Comparison of ENCODE assay signal across 9 cellular contexts in the genomic region with DNA sequence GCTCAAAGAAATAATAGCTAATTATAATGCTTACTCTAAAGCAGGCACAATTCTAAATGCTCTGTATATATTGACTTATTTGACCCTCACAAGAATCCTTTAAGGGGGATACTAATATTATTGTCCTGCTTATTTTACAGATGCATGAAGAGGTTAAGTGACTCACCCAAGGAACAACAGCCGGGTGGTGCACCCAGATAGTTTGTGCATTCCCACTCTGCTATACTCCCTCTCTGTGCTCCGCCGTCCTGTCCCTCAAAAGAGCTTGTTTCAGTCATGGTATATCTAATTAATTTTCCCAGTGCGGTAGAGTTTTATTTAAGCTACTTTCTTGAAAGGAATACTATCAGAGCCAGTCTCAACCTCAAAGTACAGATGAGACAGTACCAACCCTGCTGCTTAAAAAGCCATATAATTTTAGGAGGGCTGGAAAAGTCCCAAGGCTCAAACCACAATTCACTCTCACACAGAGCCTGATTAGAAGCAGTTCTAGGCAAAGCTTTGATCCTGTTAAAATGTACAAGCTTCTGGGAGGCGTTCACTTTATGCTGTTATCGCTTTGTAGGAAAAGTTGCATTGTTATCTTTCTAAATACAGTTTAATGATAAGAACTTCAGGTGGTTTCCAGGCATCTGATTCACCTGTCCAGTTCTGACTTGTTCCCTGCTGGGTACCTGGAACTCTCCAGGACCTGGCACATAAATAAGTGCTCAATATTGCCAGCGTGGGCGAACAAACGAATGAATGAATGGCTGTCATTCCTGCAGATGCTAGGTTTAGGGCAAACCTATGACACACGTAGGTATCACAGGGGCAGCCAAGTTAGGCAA.
DNase-seq lines count a peak whose midpoint lies in the region; ATAC-seq and TF ChIP-seq lines count a peak whose summit lies in the region.
"Had no signal": no experiment of that assay in that cellular context is flagged by ENCODE, and none has a peak within 500 bp of the region (broad histone marks: within the 10 kb centered on the region; RNA-seq: fewer than 3 reads in every experiment).

No MANE protein-coding gene starts in this region.

- no peaks in the 10 kb centered on the region for H3K9me3 Mint-ChIP-seq in type B pancreatic cell
- H3K9me3 Mint-ChIP-seq in endodermal cell = no peaks in the 10 kb centered on the region

- peak overlapping the region; percentile 58 to 76 (median 68) for H3K27ac ChIP-seq in heart right ventricle
- peak overlapping the region; percentile 82 to 86 for H3K27ac ChIP-seq in breast epithelium
- peak overlapping the region; percentile 84 to 97 for H3K27ac ChIP-seq in mucosa of rectum (ENCODE audit: low read depth in 2 of 2, low read length in 2 of 2)
- H3K27ac ChIP-seq in endodermal cell (ENCODE audit: low read depth, low read length) = no peak overlapping the region

- H3K36me3 ChIP-seq in heart right ventricle (peaks cover 0 to 14% (median 0%) of the 10 kb centered on the region in 9 donors), breast epithelium (no peaks in the 10 kb centered on the region), mucosa of rectum (ENCODE audit: control insufficient read depth in 2 of 2, insufficient read depth in 2 of 2, low read length in 2 of 2) (no peaks in the 10 kb centered on the region), endodermal cell (ENCODE audit: control insufficient read depth, insufficient read depth, low read length) (no peaks in the 10 kb centered on the region)

- no peaks in the 10 kb centered on the region for H3K27me3 ChIP-seq in heart right ventricle
- no peaks in the 10 kb centered on the region for H3K27me3 ChIP-seq in breast epithelium
- no peaks in the 10 kb centered on the region for H3K27me3 ChIP-seq in mucosa of rectum (ENCODE audit: control insufficient read depth in 2 of 2, insufficient read depth in 2 of 2, low read length in 2 of 2)
- H3K27me3 ChIP-seq in endodermal cell (ENCODE audit: control insufficient read depth, insufficient read depth, low read length, poor library complexity, severe bottlenecking) = no peaks in the 10 kb centered on the region

- peak overlapping the region in 1 of 10 donors; percentile 0 for H3K4me3 ChIP-seq in heart right ventricle
- peak overlapping the region in 1 of 3 donors; percentile 1 for H3K4me3 ChIP-seq in breast epithelium
- peak overlapping the region in 1 of 2 donors; percentile 46 for H3K4me3 ChIP-seq in mucosa of rectum (ENCODE audit: low read length in 2 of 2)
- H3K4me3 ChIP-seq in endodermal cell (ENCODE audit: low read length) = no peak overlapping the region

- intact Hi-C loops in heart right ventricle (cut with DNase I) = no loop called here
- intact Hi-C loops in Right ventricle myocardium inferior (cut with DNase I) = no loop called here
- intact Hi-C loops in breast epithelium (cut with DNase I; ENCODE audit: low total_unique reads) = no loop called here

- H3K27ac Mint-ChIP-seq in type B pancreatic cell (peak overlapping the region; percentile 54), endodermal cell (no peak overlapping the region)

- whole genome bisulfite sequencing in heart right ventricle, 2 donors = 58 to 66% methylated on average over 10 of the region's 10 CpGs
- WGBS in endodermal cell (ENCODE audit: insufficient coverage in 1 of 2, insufficient read length in 1 of 2), 2 experiments = 83 to 97% methylated on average over 7 to 10 of the region's 10 CpGs

- peaks cover 26 to 98% (median 85%) of the 10 kb centered on the region in 9 donors for H3K4me1 ChIP-seq in heart right ventricle
- H3K4me1 ChIP-seq in breast epithelium = peaks cover 7 to 61% of the 10 kb centered on the region in 2 donors
- H3K4me1 ChIP-seq in mucosa of rectum (ENCODE audit: control insufficient read depth in 2 of 2, insufficient read depth in 2 of 2, low read length in 2 of 2) = peaks cover 57 to 71% of the 10 kb centered on the region in 2 donors
- no peaks in the 10 kb centered on the region for H3K4me1 ChIP-seq in endodermal cell (ENCODE audit: control insufficient read depth, insufficient read depth, low read length)

- ATAC-seq in heart right ventricle (no peak), Right ventricle myocardium inferior (no peak), HG03520 (IDR thresholded peaks at IDR 0.05; ENCODE audit: unreplicated experiment) (no peak)

- H3K9ac ChIP-seq in mucosa of rectum (ENCODE audit: low read depth in 1 of 2, low read length in 2 of 2) = peak overlapping the region; percentile 41 to 67
- H3K9ac ChIP-seq in endodermal cell (ENCODE audit: extremely low read depth, low read length, poor library complexity, severe bottlenecking) = no peak overlapping the region

- DNase-seq in heart right ventricle (no peak), Right ventricle myocardium inferior (ENCODE audit: missing footprints) (no peak), breast epithelium (ENCODE audit: low spot score in 2 of 2) (no peak), type B pancreatic cell (ENCODE audit: extremely low spot score, unreplicated experiment) (no peak), GM10266 (ENCODE audit: extremely low spot score) (no peak), endodermal cell (no peak)
- DNase-seq: KBM-7 had no signal

- H3K9me3 ChIP-seq in heart right ventricle (no peaks in the 10 kb centered on the region), breast epithelium (no peaks in the 10 kb centered on the region), mucosa of rectum (ENCODE audit: control insufficient read depth in 2 of 2, low read length in 2 of 2) (no peaks in the 10 kb centered on the region), endodermal cell (ENCODE audit: control insufficient read depth, low read length) (no peaks in the 10 kb centered on the region)

- H3K4me3 Mint-ChIP-seq in type B pancreatic cell = no peak overlapping the region
- H3K4me3 Mint-ChIP-seq in endodermal cell = no peak overlapping the region

- no peak for TF ChIP-seq POLR2A in breast epithelium (IDR thresholded peaks at IDR 0.05)

- H3K36me3 Mint-ChIP-seq in type B pancreatic cell (no peaks in the 10 kb centered on the region), endodermal cell (ENCODE audit: low read depth) (peaks cover 1% of the 10 kb centered on the region)

- TF ChIP-seq CTCF in heart right ventricle (IDR thresholded peaks at IDR 0.05) (no peak), breast epithelium (IDR thresholded peaks at IDR 0.05) (no peak), type B pancreatic cell (conservative IDR thresholded peaks at IDR 0.05) (no peak), GM10266 (IDR thresholded peaks at IDR 0.05; ENCODE audit: control insufficient read depth, insufficient read depth, low read depth, missing control alignments) (no peak), endodermal cell (conservative IDR thresholded peaks at IDR 0.05) (no peak)

- H3K27me3 Mint-ChIP-seq in type B pancreatic cell (peaks cover 25% of the 10 kb centered on the region), endodermal cell (ENCODE audit: insufficient read depth) (no peaks in the 10 kb centered on the region)

- H3K4me1 Mint-ChIP-seq in type B pancreatic cell (ENCODE audit: unreplicated experiment) (peaks cover 35% of the 10 kb centered on the region), endodermal cell (peaks cover 10% of the 10 kb centered on the region)
